Comparison of ENCODE assay signal across 1 cellular context in the genomic region with DNA sequence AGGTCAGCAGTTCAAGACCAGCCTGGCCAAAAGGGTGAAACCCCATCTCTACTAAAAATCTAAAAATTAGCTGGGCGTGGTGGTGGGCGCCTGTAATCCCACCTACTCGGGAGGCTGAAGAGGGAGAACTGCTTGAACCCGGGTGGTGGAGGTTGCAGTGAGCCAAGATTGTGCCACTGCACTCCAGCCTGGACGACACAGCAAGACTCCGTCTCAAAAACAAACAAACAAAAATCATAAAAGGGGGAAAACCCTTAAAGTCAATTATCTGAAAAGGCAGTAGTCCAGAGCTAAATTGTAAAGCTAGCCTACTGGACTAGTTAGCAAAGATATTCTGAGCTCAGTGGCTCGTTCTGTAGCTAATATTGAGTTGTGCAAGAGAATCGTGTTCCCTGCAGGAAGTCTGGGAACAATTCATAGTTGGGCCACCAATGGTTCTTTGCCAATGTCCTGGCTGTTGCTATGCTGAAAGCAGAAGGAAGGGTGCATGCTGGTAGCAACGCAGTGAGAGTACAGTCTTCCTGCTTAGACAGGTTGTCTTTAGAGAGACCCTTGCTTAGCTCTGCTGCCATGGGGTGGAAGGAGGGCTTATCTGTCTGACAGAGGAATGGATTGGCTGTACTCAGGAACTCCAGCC.
TF ChIP-seq lines count a peak whose summit lies in the region.

No MANE protein-coding gene starts in this region.

TF ChIP-seq in HepG2, 621 proteins besides CTCF, POLR2A, EP300 and RAD21:
- TF ChIP-seq NRL (CRISPR knock-in tag; IDR thresholded peaks at IDR 0.05; ENCODE audit: borderline replicate concordance) (0 out of 2 replicates have a peak, but pooled peaks have one; percentile 42), ZNF121 (CRISPR knock-in tag; IDR thresholded peaks at IDR 0.05) (peak; percentile 76), SAFB2 (CRISPR knock-in tag; IDR thresholded peaks at IDR 0.05; ENCODE audit: borderline replicate concordance, low read depth) (0 out of 2 replicates have a peak, but pooled peaks have one; percentile 25), EEA1 (CRISPR knock-in tag; IDR thresholded peaks at IDR 0.05; ENCODE audit: borderline replicate concordance) (0 out of 2 replicates have a peak, but pooled peaks have one; percentile 26), ZNF629 (CRISPR knock-in tag; conservative IDR thresholded peaks at IDR 0.05) (no peak), ZNF567 (CRISPR knock-in tag; IDR thresholded peaks at IDR 0.05; ENCODE audit: borderline replicate concordance) (no peak), CEBPB (IDR thresholded peaks at IDR 0.05; ENCODE audit: borderline replicate concordance, low read depth, low read length) (0 out of 2 replicates have a peak, but pooled peaks have one; percentile 19), ZNF891 (CRISPR knock-in tag; IDR thresholded peaks at IDR 0.05) (peak; percentile 36; the same call in 1 of the 2 replicates), CCDC6 (CRISPR knock-in tag; IDR thresholded peaks at IDR 0.05) (0 out of 2 replicates have a peak, but pooled peaks have one; percentile 53), KAT8 (CRISPR knock-in tag; IDR thresholded peaks at IDR 0.05) (no peak), TEAD3 (CRISPR knock-in tag; optimal IDR thresholded peaks at IDR 0.05; ENCODE audit: borderline replicate concordance) (peak; percentile 6), ZNF501 (CRISPR knock-in tag; IDR thresholded peaks at IDR 0.05) (peak; percentile 48; the same call in 1 of the 2 replicates), ZNF530 (CRISPR knock-in tag; IDR thresholded peaks at IDR 0.05; ENCODE audit: low read depth) (no peak), THYN1 (CRISPR knock-in tag; IDR thresholded peaks at IDR 0.05; ENCODE audit: borderline replicate concordance, low read depth) (no peak), NPAS2 (CRISPR knock-in tag; IDR thresholded peaks at IDR 0.05; ENCODE audit: borderline replicate concordance) (0 out of 2 replicates have a peak, but pooled peaks have one; percentile 68), RFX5 (IDR thresholded peaks at IDR 0.05; ENCODE audit: low read depth, low read length) (peak; percentile 61; the same call in 1 of the 2 replicates)
- TF ChIP-seq, protein P1, sequence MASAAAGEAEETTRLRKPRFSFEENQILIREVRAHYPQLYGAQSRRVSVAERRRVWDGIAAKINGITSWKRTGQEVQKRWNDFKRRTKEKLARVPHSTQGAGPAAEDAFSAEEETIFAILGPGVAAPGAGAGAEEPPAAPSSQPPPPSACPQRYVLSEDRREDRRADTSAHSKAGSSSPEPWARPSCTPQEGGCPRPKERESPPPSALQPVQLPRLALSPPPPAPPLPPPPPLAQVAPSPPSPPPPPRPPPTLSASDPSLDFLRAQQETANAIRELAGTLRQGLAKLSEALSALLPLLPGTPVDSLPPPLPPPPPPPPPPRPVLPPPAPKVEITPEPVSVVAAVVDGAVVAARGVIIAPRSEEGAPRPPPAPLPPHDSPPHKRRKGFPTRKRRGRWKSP (CRISPR knock-in tag; IDR thresholded peaks at IDR 0.05): peak; percentile 41; the same call in 1 of the 2 replicates
- TF ChIP-seq, protein P2, sequence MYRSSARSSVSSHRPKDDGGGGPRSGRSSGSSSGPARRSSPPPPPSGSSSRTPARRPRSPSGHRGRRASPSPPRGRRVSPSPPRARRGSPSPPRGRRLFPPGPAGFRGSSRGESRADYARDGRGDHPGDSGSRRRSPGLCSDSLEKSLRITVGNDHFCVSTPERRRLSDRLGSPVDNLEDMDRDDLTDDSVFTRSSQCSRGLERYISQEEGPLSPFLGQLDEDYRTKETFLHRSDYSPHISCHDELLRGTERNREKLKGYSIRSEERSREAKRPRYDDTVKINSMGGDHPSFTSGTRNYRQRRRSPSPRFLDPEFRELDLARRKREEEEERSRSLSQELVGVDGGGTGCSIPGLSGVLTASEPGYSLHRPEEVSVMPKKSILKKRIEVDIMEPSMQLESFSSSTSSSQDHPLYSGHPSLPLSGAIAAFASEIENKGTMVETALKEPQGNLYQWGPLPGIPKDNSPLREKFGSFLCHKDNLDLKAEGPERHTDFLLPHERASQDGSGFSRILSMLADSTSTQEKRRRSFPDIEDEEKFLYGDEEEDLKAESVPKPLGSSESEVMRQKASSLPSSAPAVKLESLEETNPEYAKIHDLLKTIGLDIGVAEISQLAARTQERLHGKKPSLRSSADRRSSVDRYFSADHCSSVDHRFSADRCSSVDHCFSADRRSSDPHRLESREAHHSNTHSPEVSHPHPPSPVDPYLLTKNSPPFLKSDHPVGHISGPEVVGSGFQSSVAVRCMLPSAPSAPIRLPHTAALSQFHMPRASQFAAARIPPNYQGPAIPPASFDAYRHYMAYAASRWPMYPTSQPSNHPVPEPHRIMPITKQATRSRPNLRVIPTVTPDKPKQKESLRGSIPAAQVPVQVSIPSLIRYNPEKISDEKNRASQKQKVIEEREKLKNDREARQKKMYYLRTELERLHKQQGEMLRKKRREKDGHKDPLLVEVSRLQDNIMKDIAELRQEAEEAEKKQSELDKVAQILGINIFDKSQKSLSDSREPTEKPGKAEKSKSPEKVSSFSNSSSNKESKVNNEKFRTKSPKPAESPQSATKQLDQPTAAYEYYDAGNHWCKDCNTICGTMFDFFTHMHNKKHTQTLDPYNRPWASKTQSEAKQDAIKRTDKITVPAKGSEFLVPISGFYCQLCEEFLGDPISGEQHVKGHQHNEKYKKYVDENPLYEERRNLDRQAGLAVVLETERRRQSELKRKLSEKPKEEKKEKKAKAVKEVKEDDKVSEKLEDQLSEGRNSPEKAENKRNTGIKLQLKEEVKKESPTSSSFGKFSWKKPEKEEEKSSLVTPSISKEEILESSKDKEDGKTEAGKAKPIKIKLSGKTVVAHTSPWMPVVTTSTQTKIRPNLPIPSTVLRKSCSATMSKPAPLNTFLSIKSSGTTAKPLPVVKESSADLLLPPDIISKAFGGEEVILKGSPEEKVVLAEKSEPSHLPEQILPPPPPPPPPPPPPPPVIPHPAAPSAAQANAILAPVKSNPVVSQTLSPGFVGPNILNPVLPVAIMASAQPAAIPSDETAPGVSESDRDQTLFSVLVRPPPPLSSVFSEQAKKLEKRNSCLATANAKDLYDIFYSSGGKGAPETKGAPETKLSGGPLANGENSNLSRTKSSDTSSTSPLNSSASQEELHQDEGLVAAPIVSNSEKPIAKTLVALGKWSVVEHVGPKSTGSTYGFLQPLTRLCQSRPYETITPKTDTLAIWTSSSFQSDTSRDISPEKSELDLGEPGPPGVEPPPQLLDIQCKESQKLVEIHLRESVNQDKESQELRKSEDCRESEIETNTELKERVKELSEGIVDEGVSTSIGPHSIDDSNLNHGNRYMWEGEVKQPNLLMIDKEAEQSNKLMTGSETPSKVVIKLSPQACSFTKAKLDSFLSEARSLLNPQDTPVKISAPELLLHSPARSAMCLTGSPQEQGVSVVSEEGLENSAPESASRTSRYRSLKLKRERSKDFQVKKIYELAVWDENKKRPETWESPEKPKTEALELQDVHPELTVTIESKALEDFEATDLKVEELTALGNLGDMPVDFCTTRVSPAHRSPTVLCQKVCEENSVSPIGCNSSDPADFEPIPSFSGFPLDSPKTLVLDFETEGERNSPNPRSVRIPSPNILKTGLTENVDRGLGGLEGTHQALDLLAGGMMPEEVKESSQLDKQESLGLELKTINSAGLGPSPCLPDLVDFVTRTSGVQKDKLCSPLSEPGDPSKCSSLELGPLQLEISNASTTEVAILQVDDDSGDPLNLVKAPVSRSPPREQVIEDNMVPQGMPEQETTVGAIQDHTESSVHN (CRISPR knock-in tag; IDR thresholded peaks at IDR 0.05): 0 out of 2 replicates have a peak, but pooled peaks have one; percentile 71
- TF ChIP-seq, protein P3, sequence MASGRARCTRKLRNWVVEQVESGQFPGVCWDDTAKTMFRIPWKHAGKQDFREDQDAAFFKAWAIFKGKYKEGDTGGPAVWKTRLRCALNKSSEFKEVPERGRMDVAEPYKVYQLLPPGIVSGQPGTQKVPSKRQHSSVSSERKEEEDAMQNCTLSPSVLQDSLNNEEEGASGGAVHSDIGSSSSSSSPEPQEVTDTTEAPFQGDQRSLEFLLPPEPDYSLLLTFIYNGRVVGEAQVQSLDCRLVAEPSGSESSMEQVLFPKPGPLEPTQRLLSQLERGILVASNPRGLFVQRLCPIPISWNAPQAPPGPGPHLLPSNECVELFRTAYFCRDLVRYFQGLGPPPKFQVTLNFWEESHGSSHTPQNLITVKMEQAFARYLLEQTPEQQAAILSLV (CRISPR knock-in tag; IDR thresholded peaks at IDR 0.05; ENCODE audit: borderline replicate concordance): peak; percentile 67; the same call in 1 of the 2 replicates
